Comparison of ENCODE assay signal across 20 cellular contexts in the genomic region with DNA sequence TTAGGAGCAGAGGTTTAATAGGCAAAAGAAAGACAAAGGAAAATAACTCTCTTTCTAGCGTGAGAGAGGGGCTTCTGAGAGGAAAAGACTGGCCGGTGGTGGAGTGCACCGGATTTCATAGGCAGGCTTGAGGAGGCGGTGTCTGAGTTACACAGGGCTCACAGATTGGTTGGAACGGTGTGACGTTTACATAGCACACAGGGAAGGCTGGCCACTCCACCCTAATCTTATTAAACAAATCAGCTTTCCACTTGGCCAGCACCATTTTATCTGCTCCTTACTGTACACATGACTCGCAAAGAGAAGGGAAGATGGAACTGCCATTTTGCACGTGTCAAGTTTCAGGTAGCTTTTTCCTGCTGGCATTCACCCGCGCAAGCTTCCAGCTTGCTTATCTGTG.
DNase-seq lines count a peak whose midpoint lies in the region; ATAC-seq, FAIRE-seq and TF ChIP-seq lines count a peak whose summit lies in the region.
"Had no signal": no experiment of that assay in that cellular context is flagged by ENCODE, and none has a peak within 500 bp of the region (broad histone marks: within the 10 kb centered on the region; RNA-seq: fewer than 3 reads in every experiment).

No MANE protein-coding gene starts in this region.

- WGBS in heart left ventricle, 4 donors = 70 to 78% (median 72%) methylated on average over 10 of the region's 10 CpGs
- 90% methylated on average over 10 of the region's 10 CpGs; no CpG with 5 or more reads in 1 of the 2 experiments for WGBS in H1 (ENCODE audit: extremely low coverage in 1 of 2, insufficient coverage in 1 of 2, insufficient read length in 1 of 2, insufficient replicate concordance in 2 of 2, low coverage in 1 of 2, low lambda C conversion rate in 2 of 2, missing lambda C conversion rate in 1 of 2), 2 experiments

- H4K91ac ChIP-seq in H1 (replicated peaks; ENCODE audit: insufficient read length, low read length) = no peak overlapping the region

- no peak overlapping the region for H2BK5ac ChIP-seq in H1 (ENCODE audit: low read depth, low read length)

- no peak overlapping the region for H3K18ac ChIP-seq in H1 (ENCODE audit: extremely low read depth, low read length)

- no peaks in the 10 kb centered on the region for H3K79me1 ChIP-seq in H1 (ENCODE audit: low read depth, low read length)

- H3K4me2 ChIP-seq in H1 (ENCODE audit: insufficient read depth in 1 of 2, low read depth in 2 of 2, low read length in 2 of 2) = no peak overlapping the region

- TF ChIP-seq EP300 in H1 (IDR thresholded peaks at IDR 0.05; ENCODE audit: borderline replicate concordance in 1 of 2, low read depth in 2 of 2, low read length in 2 of 2) = no peak

- peak overlapping the region; percentile 97 for H2AFZ ChIP-seq in H1 (ENCODE audit: low read length)

- H2BK120ac ChIP-seq in H1 (replicated peaks; ENCODE audit: low read depth, low read length) = no peak overlapping the region

- H3K27ac ChIP-seq in heart left ventricle (no peak overlapping the region), H1 (ENCODE audit: low read depth, low read length) (no peak overlapping the region), breast epithelium (no peak overlapping the region)
- H3K27ac ChIP-seq: SJCRH30 had no signal

- TF ChIP-seq RAD21 in H1 (IDR thresholded peaks at IDR 0.05 in 1 of 2, conservative IDR thresholded peaks at IDR 0.05 in 1 of 2; ENCODE audit: low read depth in 2 of 2, low read length in 2 of 2) = no peak

- H2BK12ac ChIP-seq in H1 (ENCODE audit: low read depth, low read length) = no peak overlapping the region

- intact Hi-C loops in cardiac septum (cut with DNase I) (no loop called here), heart left ventricle (cut with DNase I) (no loop called here), breast epithelium (cut with DNase I; ENCODE audit: low total_unique reads) (no loop called here)

- H3K36me3 ChIP-seq in heart left ventricle (no peaks in the 10 kb centered on the region), H1 (ENCODE audit: control insufficient read depth in 2 of 4, insufficient read depth in 4 of 4, low read length in 3 of 4) (no peaks in the 10 kb centered on the region), breast epithelium (no peaks in the 10 kb centered on the region)
- H3K36me3 ChIP-seq: SJCRH30 had no signal

- no peak overlapping the region for H3K4ac ChIP-seq in H1 (replicated peaks; ENCODE audit: insufficient read length, low read depth, low read length)

- FAIRE-seq in H1 (lab: Jason Lieb, UNC) = no peak

- no peak overlapping the region for H3K56ac ChIP-seq in H1 (replicated peaks; ENCODE audit: insufficient read length, low read depth, low read length)

- TF ChIP-seq POLR2A in heart left ventricle (IDR thresholded peaks at IDR 0.05) (no peak), H1 (IDR thresholded peaks at IDR 0.05; ENCODE audit: control extremely low read depth in 1 of 2, low read depth in 2 of 2, low read length in 2 of 2) (no peak), breast epithelium (IDR thresholded peaks at IDR 0.05) (no peak)

- H2AK5ac ChIP-seq in H1 (ENCODE audit: low read depth, low read length) = no peak overlapping the region

- no peak overlapping the region for H4K5ac ChIP-seq in H1 (ENCODE audit: insufficient read length, low read depth, low read length)

- H3K4me3 ChIP-seq in heart left ventricle (no peak overlapping the region), H1 (ENCODE audit: extremely low read depth in 1 of 4, insufficient read depth in 2 of 4, low read depth in 3 of 4, low read length in 4 of 4) (no peak overlapping the region), breast epithelium (no peak overlapping the region)
- H3K4me3 ChIP-seq: SJCRH30 had no signal

- no peak overlapping the region for H3K23ac ChIP-seq in H1 (ENCODE audit: insufficient read length)

- ATAC-seq in heart left ventricle (no peak), GM18868 (IDR thresholded peaks at IDR 0.05; ENCODE audit: unreplicated experiment) (no peak), GM19467 (IDR thresholded peaks at IDR 0.05; ENCODE audit: unreplicated experiment) (no peak)
- ATAC-seq: activated CD4-positive, alpha-beta T cell treated with anti-CD3 and anti-CD28 coated beads for 36 hours; effector memory CD8-positive, alpha-beta T cell; stimulated activated naive CD8-positive, alpha-beta T cell treated with anti-CD3 and anti-CD28 coated beads, Interleukin-15, Interleukin-2, amounts not matched to agents 100 U/mL and 50 U/mL, for 24 hours had no signal

- no peak overlapping the region for H4K8ac ChIP-seq in H1 (ENCODE audit: extremely low read depth, insufficient read depth, low read length)

- no peak overlapping the region for H3K14ac ChIP-seq in H1 (ENCODE audit: insufficient read length)

- H3K23me2 ChIP-seq in H1 (ENCODE audit: low read depth, low read length) = no peaks in the 10 kb centered on the region

- no peak for TF ChIP-seq CTCF in heart left ventricle (IDR thresholded peaks at IDR 0.05)
- no peak for TF ChIP-seq CTCF in H1 (IDR thresholded peaks at IDR 0.05; ENCODE audit: control extremely low read depth in 1 of 3, insufficient read depth in 1 of 3, low read depth in 1 of 3, low read length in 3 of 3)
- TF ChIP-seq CTCF in breast epithelium (IDR thresholded peaks at IDR 0.05) = no peak

- H2BK20ac ChIP-seq in H1 (ENCODE audit: low read length) = no peak overlapping the region

- DNase-seq in cardiac septum (ENCODE audit: low spot score) = peak; percentile 64
- DNase-seq in heart left ventricle = no peak
- DNase-seq in NCI-H524 (lab: John Stamatoyannopoulos, UW) = peak; percentile 25 to 79
- no peak for DNase-seq in H1 (ENCODE audit: low read depth in 1 of 2, low spot score in 2 of 2)
- no peak for DNase-seq in activated CD8-positive, alpha-beta memory T cell treated with anti-CD3 and anti-CD28 coated beads for 24 hours
- no peak for DNase-seq in breast epithelium (ENCODE audit: low spot score in 2 of 2)
- DNase-seq: activated CD4-positive, alpha-beta T cell treated with anti-CD3 and anti-CD28 coated beads for 36 hours; CD4-positive, alpha-beta T cell; effector memory CD8-positive, alpha-beta T cell; hypothalamus; kidney glomerular epithelial cell; midbrain; NCI-H1092; NCI-H345; retina; SJCRH30; stimulated activated naive CD8-positive, alpha-beta T cell treated with anti-CD3 and anti-CD28 coated beads, Interleukin-15, Interleukin-2, amounts not matched to agents 100 U/mL and 50 U/mL, for 24 hours; T-helper 9 cell had no signal

- H3K4me1 ChIP-seq in heart left ventricle = no peaks in the 10 kb centered on the region
- H3K4me1 ChIP-seq in H1 (replicated peaks in 1 of 4; ENCODE audit: control insufficient read depth in 3 of 4, insufficient read depth in 4 of 4, low read length in 3 of 4) = no peaks in the 10 kb centered on the region
- H3K4me1 ChIP-seq in breast epithelium = no peaks in the 10 kb centered on the region

- H3K9ac ChIP-seq in H1 (replicated peaks in 1 of 4; ENCODE audit: extremely low read depth in 1 of 4, low read depth in 3 of 4, low read length in 3 of 4) = no peak overlapping the region

- POLR2A ChIA-PET in H1 (lab: Charles Lee; ENCODE audit: partially characterized antibody) = no interaction called here

- H3K27me3 ChIP-seq in heart left ventricle (no peaks in the 10 kb centered on the region), H1 (replicated peaks in 1 of 4; ENCODE audit: control insufficient read depth in 3 of 4, extremely low read depth in 1 of 4, insufficient read depth in 3 of 4, low read length in 3 of 4) (no peaks in the 10 kb centered on the region), breast epithelium (no peaks in the 10 kb centered on the region)
- H3K27me3 ChIP-seq: SJCRH30 had no signal

- CTCF ChIA-PET in H1 (lab: Charles Lee; ENCODE audit: partially characterized antibody) = interaction anchor here (1.0 kb wide), 1 partner anchor 17 kb away, joined by 5 read pairs; no protein-coding TSS in a partner anchor

- H2BK15ac ChIP-seq in H1 (ENCODE audit: low read length) = no peak overlapping the region

- peaks cover 0 to 5% (median 0%) of the 10 kb centered on the region in 12 donors for H3K9me3 ChIP-seq in heart left ventricle
- H3K9me3 ChIP-seq in H1 (ENCODE audit: insufficient read depth in 2 of 2, low read depth in 1 of 2, low read length in 1 of 2) = no peaks in the 10 kb centered on the region
- H3K9me3 ChIP-seq in breast epithelium = no peaks in the 10 kb centered on the region

- H3K79me2 ChIP-seq in H1 (ENCODE audit: control insufficient read depth in 1 of 2, insufficient read depth in 2 of 2, low read length in 2 of 2) = no peaks in the 10 kb centered on the region

- no peaks in the 10 kb centered on the region for H4K20me1 ChIP-seq in H1 (replicated peaks in 1 of 2; ENCODE audit: control insufficient read depth in 1 of 2, insufficient read depth in 2 of 2, low read length in 2 of 2)

TF ChIP-seq in H1, 55 proteins besides CTCF, POLR2A, EP300 and RAD21 (continues in another document):
- no peak for TF ChIP-seq RFX5 (IDR thresholded peaks at IDR 0.05; ENCODE audit: borderline replicate concordance, low read depth, low read length)
- TF ChIP-seq SP1 (IDR thresholded peaks at IDR 0.05; ENCODE audit: low read depth, low read length) = no peak
- TF ChIP-seq TAF7 (optimal IDR thresholded peaks at IDR 0.05; ENCODE audit: borderline replicate concordance, low read depth, low read length) = no peak
- no peak for TF ChIP-seq POLR2AphosphoS5 (IDR thresholded peaks at IDR 0.05; ENCODE audit: low read depth, low read length)
- no peak for TF ChIP-seq POU5F1 (IDR thresholded peaks at IDR 0.05; ENCODE audit: low read depth, low read length)
- no peak for TF ChIP-seq SP4 (IDR thresholded peaks at IDR 0.05; ENCODE audit: low read length)
- no peak for TF ChIP-seq ZNF274 (IDR thresholded peaks at IDR 0.05; ENCODE audit: borderline replicate concordance, extremely low read depth, low read length)
- TF ChIP-seq, protein P1, sequence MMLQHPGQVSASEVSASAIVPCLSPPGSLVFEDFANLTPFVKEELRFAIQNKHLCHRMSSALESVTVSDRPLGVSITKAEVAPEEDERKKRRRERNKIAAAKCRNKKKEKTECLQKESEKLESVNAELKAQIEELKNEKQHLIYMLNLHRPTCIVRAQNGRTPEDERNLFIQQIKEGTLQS (IDR thresholded peaks at IDR 0.05; ENCODE audit: insufficient read depth, low read depth, low read length) = no peak
- TF ChIP-seq SP2 (IDR thresholded peaks at IDR 0.05; ENCODE audit: low read length) = no peak
- TF ChIP-seq YY1 (IDR thresholded peaks at IDR 0.05; ENCODE audit: low read depth, low read length) = no peak
- no peak for TF ChIP-seq SIRT6 (IDR thresholded peaks at IDR 0.05; ENCODE audit: low read length)
- TF ChIP-seq TCF12 (IDR thresholded peaks at IDR 0.05; ENCODE audit: low read depth, low read length) = no peak
- TF ChIP-seq NANOG (IDR thresholded peaks at IDR 0.05; ENCODE audit: insufficient read depth, low read depth, low read length, poor library complexity, severe bottlenecking) = no peak
- no peak for TF ChIP-seq SUZ12 (IDR thresholded peaks at IDR 0.05; ENCODE audit: low read length)
- no peak for TF ChIP-seq CHD1 (IDR thresholded peaks at IDR 0.05; ENCODE audit: low read depth, low read length)
- no peak for TF ChIP-seq TEAD4 (IDR thresholded peaks at IDR 0.05; ENCODE audit: low read depth, low read length)
- TF ChIP-seq SAP30 (IDR thresholded peaks at IDR 0.05; ENCODE audit: insufficient read depth, insufficient replicate concordance, low read length) = no peak

Comparison
In these comparisons a context has a peak if more than half of its experiments do, and no peak if none do; other contexts are left out.
1. DNase-seq: peak in cardiac septum (single experiment) and NCI-H524 (2 of 2); none in heart left ventricle (0 of 5), H1 (0 of 2), activated CD8-positive, alpha-beta memory T cell treated with anti-CD3 and anti-CD28 coated beads for 24 hours (single experiment) and breast epithelium (0 of 2).